ENCODE assay signal across 9 cellular contexts in genomic region chr3:5006755-5007202, GRCh38. TPM values are rescaled to one million over a fixed set of nuclear protein-coding genes. Genes with fewer than 3 reads are reported as not detected.
DNase-seq lines count a peak whose midpoint lies in the region; ATAC-seq and TF ChIP-seq lines count a peak whose summit lies in the region.
"Had no signal": no experiment of that assay in that cellular context is flagged by ENCODE, and none has a peak within 500 bp of the region (broad histone marks: within the 10 kb centered on the region; RNA-seq: fewer than 3 reads in every experiment).

No MANE protein-coding gene starts in this region.

- H3K4me2 ChIP-seq in SK-N-SH = no peak overlapping the region

- H3K36me3 ChIP-seq in WERI-Rb-1 (no peaks in the 10 kb centered on the region), SK-N-SH (replicated peaks in 1 of 2; ENCODE audit: control insufficient read depth in 1 of 2, insufficient read depth in 2 of 2, low read length in 1 of 2) (no peaks in the 10 kb centered on the region)
- H3K36me3 ChIP-seq: thoracic aorta had no signal

- H3K79me2 ChIP-seq in SK-N-SH (ENCODE audit: insufficient read depth) = no peaks in the 10 kb centered on the region

- POLR2A ChIA-PET in SK-N-SH (lab: Yijun Ruan, JAX) = no interaction called here

- peaks cover 10% of the 10 kb centered on the region for H3K4me1 ChIP-seq in foreskin keratinocyte
- peaks cover 0 to 5% of the 10 kb centered on the region in 2 experiments; a peak in 1 of 4 replicates for H3K4me1 ChIP-seq in SK-N-SH (ENCODE audit: control insufficient read depth in 1 of 2, insufficient read depth in 2 of 2, low read depth in 1 of 2, low read length in 1 of 2)

- no peak overlapping the region for H3K9ac ChIP-seq in SK-N-SH

- H3K9me3 ChIP-seq in WERI-Rb-1 (ENCODE audit: severe bottlenecking) (no peaks in the 10 kb centered on the region), SK-N-SH (no peaks in the 10 kb centered on the region)
- H3K9me3 ChIP-seq: thoracic aorta had no signal

- 90% methylated on average over 9 of the region's 9 CpGs for WGBS in SK-N-SH (ENCODE audit: low lambda C conversion rate)

- CTCF ChIA-PET in SK-N-SH (lab: Yijun Ruan, JAX) = interaction anchor here (0.6 to 0.9 kb wide), 2 partner anchors 29 to 50 kb away, joined by 3 to 4 read pairs; no protein-coding TSS in a partner anchor

- H3F3A ChIP-seq in SK-N-SH (replicated peaks; ENCODE audit: insufficient read depth) = no peaks in the 10 kb centered on the region

- no peak overlapping the region for H3K4me3 ChIP-seq in WERI-Rb-1 (ENCODE audit: low read depth, low read length)
- H3K4me3 ChIP-seq in SK-N-SH (ENCODE audit: low read depth in 2 of 2, low read length in 1 of 2) = no peak overlapping the region
- H3K4me3 ChIP-seq: thoracic aorta had no signal

- no peaks in the 10 kb centered on the region for H4K20me1 ChIP-seq in SK-N-SH (ENCODE audit: insufficient read depth)

- H3K27ac ChIP-seq in WERI-Rb-1 = peak overlapping the region; percentile 37; the same call in 1 of the 2 replicates
- H3K27ac ChIP-seq in foreskin keratinocyte = peak overlapping the region; percentile 33
- H3K27ac ChIP-seq in SK-N-SH (ENCODE audit: low read depth in 2 of 2, low read length in 1 of 2) = no peak overlapping the region
- H3K27ac ChIP-seq: thoracic aorta had no signal

- TF ChIP-seq EP300 in SK-N-SH (IDR thresholded peaks at IDR 0.05; ENCODE audit: borderline replicate concordance in 1 of 2, low read depth in 1 of 2, low read length in 1 of 2) = no peak

- ATAC-seq in GM18867 (IDR thresholded peaks at IDR 0.05; ENCODE audit: unreplicated experiment) (peak; percentile 66), HG02852 (IDR thresholded peaks at IDR 0.05; ENCODE audit: unreplicated experiment) (peak; percentile 67), foreskin keratinocyte (peak; percentile 0)

- H3K9me2 ChIP-seq in SK-N-SH = no peaks in the 10 kb centered on the region

- TF ChIP-seq RAD21 in SK-N-SH (IDR thresholded peaks at IDR 0.05; ENCODE audit: low read length) = no peak

- TF ChIP-seq CTCF in WERI-Rb-1 (IDR thresholded peaks at IDR 0.05; ENCODE audit: low read depth, low read length) = no peak
- TF ChIP-seq CTCF in foreskin keratinocyte (conservative IDR thresholded peaks at IDR 0.05) = no peak
- no peak for TF ChIP-seq CTCF in SK-N-SH (IDR thresholded peaks at IDR 0.05)

- H3K27me3 ChIP-seq in WERI-Rb-1 (ENCODE audit: insufficient read depth, low read depth, severe bottlenecking) (no peaks in the 10 kb centered on the region), foreskin keratinocyte (no peaks in the 10 kb centered on the region), SK-N-SH (ENCODE audit: insufficient read depth) (no peaks in the 10 kb centered on the region)

- H2AFZ ChIP-seq in SK-N-SH (ENCODE audit: low read depth) = no peak overlapping the region

- DNase-seq in WERI-Rb-1 = peak; percentile 51
- peak in 1 of 2 donors; percentile 54 for DNase-seq in foreskin keratinocyte
- peak; percentile 59 to 88 for DNase-seq in stimulated activated CD8-positive, alpha-beta memory T cell treated with anti-CD3 and anti-CD28 coated beads, Interleukin-7, amount 100 ng/mL, for 48 hours (ENCODE audit: extremely low read depth in 1 of 2, low read depth in 1 of 2)
- DNase-seq in H4 (ENCODE audit: low spot score) = no peak
- DNase-seq in SK-N-SH = no peak
- no peak for DNase-seq in HT-29 (ENCODE audit: low spot score)

TF ChIP-seq in SK-N-SH, 30 proteins besides CTCF, POLR2A, EP300 and RAD21:
- TF ChIP-seq CHD2 (IDR thresholded peaks at IDR 0.05; ENCODE audit: low read length, partially characterized antibody) (no peak), USF1 (IDR thresholded peaks at IDR 0.05; ENCODE audit: borderline replicate concordance, low read depth) (no peak), NFIC (IDR thresholded peaks at IDR 0.05; ENCODE audit: borderline replicate concordance) (no peak), TAF1 (IDR thresholded peaks at IDR 0.05; ENCODE audit: borderline replicate concordance, low read depth, low read length) (no peak), RFX5 (IDR thresholded peaks at IDR 0.05; ENCODE audit: low read length) (no peak), YY1 (IDR thresholded peaks at IDR 0.05; ENCODE audit: low read depth) (no peak)

RNA-seq across cellular contexts. Expression of gene BHLHE40, which starts 27.5 kb away (rescaled TPM):
- 78.2 and 96.0 TPM in 2 replicates for total RNA-seq in foreskin keratinocyte
- polyA plus RNA-seq in foreskin keratinocyte (44.6 and 47.5 TPM in 2 replicates), SK-N-SH (2012; rRNA removed) (47.2 and 62.2 TPM in 2 replicates)
- 28.0 and 38.3 TPM in 2 replicates for total RNA-seq in H4 (2014; rRNA removed; shearing (Covaris generic))
- polyA plus RNA-seq in SK-N-SH (2012; cell fraction: cytosol; rRNA removed) = 23.2 and 33.0 TPM in 2 replicates
- polyA plus RNA-seq in SK-N-SH (2012; cell fraction: nucleus; rRNA removed) = 211 and 257 TPM in 2 replicates
- 22.1 and 26.1 TPM in 2 replicates for total RNA-seq in HT-29 (2014; rRNA removed; shearing (Covaris generic))

Comparison
In these comparisons a context has a peak if more than half of its experiments do, and no peak if none do; other contexts are left out.
1. ATAC-seq: peak in every context shown above with its lines; median percentile 67 in HG02852; 66 in GM18867; 0 in foreskin keratinocyte.
2. DNase-seq: peak in WERI-Rb-1 (single experiment) and stimulated activated CD8-positive, alpha-beta memory T cell treated with anti-CD3 and anti-CD28 coated beads, Interleukin-7, amount 100 ng/mL, for 48 hours (2 of 2); none in H4 (single experiment), SK-N-SH (single experiment) and HT-29 (single experiment).
3. H3K27ac ChIP-seq: peak in WERI-Rb-1 (single experiment) and foreskin keratinocyte (single experiment); none in SK-N-SH (0 of 2).